24 cellular contexts compared by ENCODE assay signal in genomic region chr5:62314431-62314830, GRCh38. TPM values are rescaled to one million over a fixed set of nuclear protein-coding genes. Genes with fewer than 3 reads are reported as not detected.
DNase-seq lines count a peak whose midpoint lies in the region; ATAC-seq, FAIRE-seq and TF ChIP-seq lines count a peak whose summit lies in the region.
"Had no signal": no experiment of that assay in that cellular context is flagged by ENCODE, and none has a peak within 500 bp of the region (broad histone marks: within the 10 kb centered on the region; RNA-seq: fewer than 3 reads in every experiment).

No MANE protein-coding gene starts in this region.

- no peak for DNase-seq in activated CD4-positive, alpha-beta T cell treated with anti-CD3 and anti-CD28 coated beads for 36 hours
- no peak for DNase-seq in activated CD4-positive, alpha-beta T cell treated with anti-CD3 and anti-CD28 coated beads for 1 hour
- no peak for DNase-seq in activated CD8-positive, alpha-beta T cell treated with anti-CD3 and anti-CD28 coated beads, Interleukin-2, amount 10 ng/mL, durations not matched to agents 7 days and 5 days
- no peak for DNase-seq in naive thymus-derived CD8-positive, alpha-beta T cell
- DNase-seq in D721Med (ENCODE audit: insufficient read length, low spot score): no peak
- no peak for DNase-seq in mucosa of gallbladder (ENCODE audit: low spot score)
- DNase-seq in SKM-1 treated with dmso at 0.1 percent for 144 hours (lab: John Stamatoyannopoulos, UW; ENCODE audit: unreplicated experiment): no peak
- DNase-seq: adrenal gland; BE2C; central memory CD4-positive, alpha-beta T cell; erythroblast; foreskin keratinocyte; hypothalamus; IMR-90; NCI-H146; NCI-H2171; NCI-H69; nucleus accumbens; spleen; stimulated activated CD4-positive, alpha-beta T cell treated with anti-CD3 and anti-CD28 coated beads, Interleukin-4, amount 100 ng/mL, for 24 hours had no signal

- CTCF ChIA-PET in activated CD4-positive, alpha-beta T cell treated with anti-CD3 and anti-CD28 coated beads for 36 hours (lab: Charles Lee): interaction anchor here (1.3 to 4.2 kb wide), 3 partner anchors 9 to 90 kb away, joined by 3 to 19 read pairs (median 5); no protein-coding TSS in a partner anchor
- CTCF ChIA-PET in HEK293 (lab: Yijun Ruan, JAX): no interaction called here
- CTCF ChIA-PET in activated CD8-positive, alpha-beta T cell treated with anti-CD3 and anti-CD28 coated beads, Interleukin-2, amount 10 ng/mL, durations not matched to agents 7 days and 5 days (lab: Charles Lee): interaction anchor here (1.1 to 3.3 kb wide), 2 partner anchors 29 to 90 kb away, joined by 3 to 13 read pairs; no protein-coding TSS in a partner anchor

- H3K27me3 Mint-ChIP-seq in activated CD4-positive, alpha-beta T cell treated with anti-CD3 and anti-CD28 coated beads for 36 hours: no peaks in the 10 kb centered on the region
- H3K27me3 Mint-ChIP-seq in activated CD8-positive, alpha-beta T cell treated with anti-CD3 and anti-CD28 coated beads, Interleukin-2, amount 10 ng/mL, durations not matched to agents 7 days and 5 days (ENCODE audit: low read depth): no peaks in the 10 kb centered on the region
- H3K27me3 Mint-ChIP-seq in naive thymus-derived CD8-positive, alpha-beta T cell: no peaks in the 10 kb centered on the region
- H3K27me3 Mint-ChIP-seq: type B pancreatic cell had no signal

- no peak overlapping the region for H3K4me3 Mint-ChIP-seq in activated CD4-positive, alpha-beta T cell treated with anti-CD3 and anti-CD28 coated beads for 36 hours
- no peak overlapping the region for H3K4me3 Mint-ChIP-seq in activated CD8-positive, alpha-beta T cell treated with anti-CD3 and anti-CD28 coated beads, Interleukin-2, amount 10 ng/mL, durations not matched to agents 7 days and 5 days
- peak overlapping the region in 9 of 10 donors; percentile 6 to 71 (median 46) for H3K4me3 Mint-ChIP-seq in naive thymus-derived CD8-positive, alpha-beta T cell
- H3K4me3 Mint-ChIP-seq: type B pancreatic cell had no signal

- H3K27ac ChIP-seq in HEK293 (ENCODE audit: extremely low read depth, low read depth, low read length): no peak overlapping the region
- H3K27ac ChIP-seq: adrenal gland, foreskin keratinocyte, spleen had no signal

- H3K36me3 ChIP-seq in HEK293 (ENCODE audit: control insufficient read depth in 2 of 2, insufficient read depth in 1 of 2, low read length in 2 of 2): no peaks in the 10 kb centered on the region
- H3K36me3 ChIP-seq: adrenal gland, spleen had no signal

- H3K4me1 Mint-ChIP-seq in activated CD4-positive, alpha-beta T cell treated with anti-CD3 and anti-CD28 coated beads for 36 hours: peaks cover 87% of the 10 kb centered on the region
- H3K4me1 Mint-ChIP-seq in activated CD8-positive, alpha-beta T cell treated with anti-CD3 and anti-CD28 coated beads, Interleukin-2, amount 10 ng/mL, durations not matched to agents 7 days and 5 days (ENCODE audit: low read depth): peaks cover 75% of the 10 kb centered on the region
- H3K4me1 Mint-ChIP-seq in naive thymus-derived CD8-positive, alpha-beta T cell: peaks cover 40 to 96% (median 90%) of the 10 kb centered on the region in 4 donors

- no peak for FAIRE-seq in D721Med (lab: Jason Lieb, UNC)
- FAIRE-seq: keratinocyte had no signal

- H3K27ac Mint-ChIP-seq in activated CD4-positive, alpha-beta T cell treated with anti-CD3 and anti-CD28 coated beads for 36 hours: peak overlapping the region; percentile 69
- peak overlapping the region; percentile 71 for H3K27ac Mint-ChIP-seq in activated CD8-positive, alpha-beta T cell treated with anti-CD3 and anti-CD28 coated beads, Interleukin-2, amount 10 ng/mL, durations not matched to agents 7 days and 5 days
- H3K27ac Mint-ChIP-seq in naive thymus-derived CD8-positive, alpha-beta T cell: peak overlapping the region in 9 of 10 donors; percentile 15 to 75 (median 54)
- H3K27ac Mint-ChIP-seq: type B pancreatic cell had no signal

- intact Hi-C loops in activated CD4-positive, alpha-beta T cell treated with anti-CD3 and anti-CD28 coated beads for 36 hours (cut with DNase I, micrococcal nuclease): loop anchor here in 1 of 2 experiments (2.0 kb wide), 1 partner anchor 26 kb away; no protein-coding TSS in a partner anchor

- no peak for ATAC-seq in activated CD4-positive, alpha-beta T cell treated with anti-CD3 and anti-CD28 coated beads for 36 hours
- ATAC-seq in activated CD8-positive, alpha-beta T cell treated with anti-CD3 and anti-CD28 coated beads, Interleukin-2, amount 10 ng/mL, durations not matched to agents 7 days and 5 days: no peak
- ATAC-seq in naive thymus-derived CD8-positive, alpha-beta T cell: peak in 1 of 2 donors; percentile 29
- ATAC-seq: foreskin keratinocyte had no signal

- POLR2A ChIA-PET in activated CD4-positive, alpha-beta T cell treated with anti-CD3 and anti-CD28 coated beads for 36 hours (lab: Charles Lee): interaction anchor here (1.5 kb wide), 1 partner anchor 9 kb away, joined by 6 read pairs; the partner anchor contains the start of gene KIF2A
- POLR2A ChIA-PET in HEK293 (lab: Yijun Ruan, JAX): no interaction called here
- POLR2A ChIA-PET in activated CD8-positive, alpha-beta T cell treated with anti-CD3 and anti-CD28 coated beads, Interleukin-2, amount 10 ng/mL, durations not matched to agents 7 days and 5 days (lab: Charles Lee): interaction anchor here (0.6 to 1.5 kb wide), 2 partner anchors 19 to 32 kb away, joined by 3 read pairs; no protein-coding TSS in a partner anchor
- POLR2A ChIA-PET in naive thymus-derived CD8-positive, alpha-beta T cell (lab: Charles Lee): no interaction called here

- H3K4me1 ChIP-seq in HEK293 (ENCODE audit: control insufficient read depth, insufficient read depth, low read length): peaks cover 10% of the 10 kb centered on the region; the same call in 1 of the 2 replicates

- no peaks in the 10 kb centered on the region for H3K9me3 ChIP-seq in HEK293 (ENCODE audit: control insufficient read depth, insufficient read depth, low read depth, low read length)
- H3K9me3 ChIP-seq: adrenal gland, BE2C, spleen had no signal

- no peak overlapping the region for H3K4me3 ChIP-seq in HEK293 (ENCODE audit: low read depth, low read length)
- H3K4me3 ChIP-seq: adrenal gland, lung, spleen had no signal

- TF ChIP-seq CTCF in HEK293 (tag by site-specific recombination; IDR thresholded peaks at IDR 0.05) (no peak), D721Med (IDR thresholded peaks at IDR 0.05; ENCODE audit: insufficient read depth, missing control alignments) (no peak)

- H3K9me3 Mint-ChIP-seq in activated CD4-positive, alpha-beta T cell treated with anti-CD3 and anti-CD28 coated beads for 36 hours (ENCODE audit: low read depth): no peaks in the 10 kb centered on the region
- no peaks in the 10 kb centered on the region for H3K9me3 Mint-ChIP-seq in activated CD8-positive, alpha-beta T cell treated with anti-CD3 and anti-CD28 coated beads, Interleukin-2, amount 10 ng/mL, durations not matched to agents 7 days and 5 days (ENCODE audit: insufficient read depth)
- no peaks in the 10 kb centered on the region for H3K9me3 Mint-ChIP-seq in naive thymus-derived CD8-positive, alpha-beta T cell
- H3K9me3 Mint-ChIP-seq: type B pancreatic cell had no signal

- peaks cover 54% of the 10 kb centered on the region for H3K36me3 Mint-ChIP-seq in activated CD4-positive, alpha-beta T cell treated with anti-CD3 and anti-CD28 coated beads for 36 hours (ENCODE audit: low read depth)
- H3K36me3 Mint-ChIP-seq in activated CD8-positive, alpha-beta T cell treated with anti-CD3 and anti-CD28 coated beads, Interleukin-2, amount 10 ng/mL, durations not matched to agents 7 days and 5 days (ENCODE audit: low read depth): peaks cover 64% of the 10 kb centered on the region
- H3K36me3 Mint-ChIP-seq in naive thymus-derived CD8-positive, alpha-beta T cell: peaks cover 3 to 48% (median 10%) of the 10 kb centered on the region in 3 donors

TF ChIP-seq in HEK293, 187 proteins besides CTCF, POLR2A, EP300 and RAD21:
- TF ChIP-seq ZFP37 (tag by site-specific recombination; IDR thresholded peaks at IDR 0.05) (no peak), OSR2 (tag by site-specific recombination; IDR thresholded peaks at IDR 0.05) (peak; percentile 73), ZNF600 (tag by site-specific recombination; IDR thresholded peaks at IDR 0.05) (peak; percentile 46; the same call in 1 of the 2 replicates), ZFHX2 (tag by site-specific recombination; conservative IDR thresholded peaks at IDR 0.05) (no peak), ZBTB20 (tag by site-specific recombination; IDR thresholded peaks at IDR 0.05) (0 out of 2 replicates have a peak, but pooled peaks have one; percentile 12), ZNF362 (tag by site-specific recombination; IDR thresholded peaks at IDR 0.05) (peak; percentile 45; the same call in 1 of the 2 replicates), ZNF660 (tag by site-specific recombination; IDR thresholded peaks at IDR 0.05) (no peak), ZBTB21 (tag by site-specific recombination; IDR thresholded peaks at IDR 0.05) (no peak), GLIS2 (tag by site-specific recombination; IDR thresholded peaks at IDR 0.05) (no peak)

RNA-seq across cellular contexts. Expression of gene KIF2A, which starts 8.4 kb away (rescaled TPM):
- total RNA-seq in activated CD4-positive, alpha-beta T cell treated with anti-CD3 and anti-CD28 coated beads for 36 hours: 100 to 1,000 TPM; 224 to 306 TPM
- 100 to 1,000 TPM; 149 to 151 TPM for total RNA-seq in activated CD8-positive, alpha-beta T cell treated with anti-CD3 and anti-CD28 coated beads, Interleukin-2, amount 10 ng/mL, durations not matched to agents 7 days and 5 days
- total RNA-seq in naive thymus-derived CD8-positive, alpha-beta T cell: 100 to 1,000 TPM; 178 to 195 TPM
- 100 to 1,000 TPM; 151 to 180 (median 173) TPM for polyA plus RNA-seq in naive thymus-derived CD8-positive, alpha-beta T cell
- 31.1 TPM for total RNA-seq in mucosa of gallbladder

Comparison
In these comparisons a context has a peak if more than half of its experiments do, and no peak if none do; other contexts are left out.
1. H3K4me3 Mint-ChIP-seq: peak in naive thymus-derived CD8-positive, alpha-beta T cell (9 of 10); none in activated CD4-positive, alpha-beta T cell treated with anti-CD3 and anti-CD28 coated beads for 36 hours (single experiment) and activated CD8-positive, alpha-beta T cell treated with anti-CD3 and anti-CD28 coated beads, Interleukin-2, amount 10 ng/mL, durations not matched to agents 7 days and 5 days (single experiment).
2. POLR2A ChIA-PET loops: an anchor here in activated CD4-positive, alpha-beta T cell treated with anti-CD3 and anti-CD28 coated beads for 36 hours (1.5 kb wide) and activated CD8-positive, alpha-beta T cell treated with anti-CD3 and anti-CD28 coated beads, Interleukin-2, amount 10 ng/mL, durations not matched to agents 7 days and 5 days (0.6 to 1.5 kb wide); none called in HEK293 and naive thymus-derived CD8-positive, alpha-beta T cell.
3. Peak in every context shown above with its lines, with median percentiles within 50 percentile points of each other: H3K27ac Mint-ChIP-seq.